Comparison of ENCODE assay signal across 14 cellular contexts in the genomic region with DNA sequence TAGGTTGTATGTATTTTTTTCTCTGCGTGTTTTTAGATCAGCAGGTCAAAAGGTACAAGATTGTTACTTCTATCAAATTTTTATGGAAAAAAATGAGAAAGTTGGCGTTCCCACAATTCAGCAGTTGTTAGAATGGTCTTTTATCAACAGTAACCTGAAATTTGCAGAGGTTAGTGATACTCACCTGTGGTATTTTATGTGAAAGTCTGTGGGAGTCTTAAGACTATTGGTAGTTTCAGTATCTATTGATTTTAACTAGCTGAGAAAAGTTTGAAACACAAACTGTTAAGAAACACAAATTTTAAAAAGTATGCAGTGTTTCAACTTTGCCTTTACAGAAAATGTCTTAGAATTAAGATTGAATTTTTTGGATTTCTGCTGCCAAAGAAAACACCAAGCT. TPM values are rescaled to one million over a fixed set of nuclear protein-coding genes. Genes with fewer than 3 reads are reported as not detected.
A peak's percentile ranks its signal among the peaks of the same experiment; 100 is the strongest.
DNase-seq lines count a peak whose midpoint lies in the region; ATAC-seq, FAIRE-seq and TF ChIP-seq lines count a peak whose summit lies in the region.
"Had no signal": no experiment of that assay in that cellular context is flagged by ENCODE, and none has a peak within 500 bp of the region (broad histone marks: within the 10 kb centered on the region; RNA-seq: fewer than 3 reads in every experiment).

No MANE protein-coding gene starts in this region.

- peaks cover 21% of the 10 kb centered on the region for H3K36me3 Mint-ChIP-seq in activated naive CD8-positive, alpha-beta T cell
- peaks cover 29% of the 10 kb centered on the region for H3K36me3 Mint-ChIP-seq in activated naive CD8-positive, alpha-beta T cell treated with anti-CD3 and anti-CD28 coated beads for 36 hours
- peaks cover 61% of the 10 kb centered on the region for H3K36me3 Mint-ChIP-seq in activated naive CD8-positive, alpha-beta T cell treated with anti-CD3 and anti-CD28 coated beads, Interleukin-2, amount 50 U/mL, for 24 hours (ENCODE audit: low read depth)

- WGBS in tibial nerve, 2 donors = 86 to 94% methylated on average over 2 of the region's 2 CpGs

- peaks cover 17% of the 10 kb centered on the region for H3K4me1 Mint-ChIP-seq in activated naive CD8-positive, alpha-beta T cell (ENCODE audit: low read depth)
- H3K4me1 Mint-ChIP-seq in activated naive CD8-positive, alpha-beta T cell treated with anti-CD3 and anti-CD28 coated beads for 36 hours = peaks cover 24% of the 10 kb centered on the region
- peaks cover 11% of the 10 kb centered on the region for H3K4me1 Mint-ChIP-seq in activated naive CD8-positive, alpha-beta T cell treated with anti-CD3 and anti-CD28 coated beads, Interleukin-2, amount 50 U/mL, for 24 hours

- no peaks in the 10 kb centered on the region for H3K4me1 ChIP-seq in tibial nerve
- H3K4me1 ChIP-seq: HAP-1 had no signal

- no peak for TF ChIP-seq POLR2A in tibial nerve (IDR thresholded peaks at IDR 0.05)

- no peak for FAIRE-seq in urothelium cell line (lab: Jason Lieb, UNC)
- FAIRE-seq: H1 had no signal

- H3K9me3 Mint-ChIP-seq in activated naive CD8-positive, alpha-beta T cell (ENCODE audit: low read depth) = no peaks in the 10 kb centered on the region
- peaks cover 15% of the 10 kb centered on the region for H3K9me3 Mint-ChIP-seq in activated naive CD8-positive, alpha-beta T cell treated with anti-CD3 and anti-CD28 coated beads for 36 hours
- peaks cover 4% of the 10 kb centered on the region for H3K9me3 Mint-ChIP-seq in activated naive CD8-positive, alpha-beta T cell treated with anti-CD3 and anti-CD28 coated beads, Interleukin-2, amount 50 U/mL, for 24 hours
- H3K9me3 Mint-ChIP-seq: HFFc6 had no signal

- no peak for DNase-seq in activated naive CD8-positive, alpha-beta T cell treated with anti-CD3 and anti-CD28 coated beads for 36 hours
- no peak for DNase-seq in activated naive CD8-positive, alpha-beta T cell treated with anti-CD3 and anti-CD28 coated beads, Interleukin-2, amount 50 U/mL, for 24 hours
- no peak for DNase-seq in G401 (ENCODE audit: low spot score)
- no peak for DNase-seq in tibial nerve (ENCODE audit: low spot score in 2 of 2)
- no peak for DNase-seq in urothelium cell line (ENCODE audit: low spot score)
- DNase-seq: ACHN, C1 segment of cervical spinal cord, DMS53, HFFc6 had no signal

- H3K27ac ChIP-seq in tibial nerve = no peak overlapping the region
- H3K27ac ChIP-seq: HL-60 had no signal

- H3K36me3 ChIP-seq in tibial nerve = peaks cover 6 to 78% (median 11%) of the 10 kb centered on the region in 3 donors
- H3K36me3 ChIP-seq: HAP-1 had no signal

- no peaks in the 10 kb centered on the region for H3K27me3 Mint-ChIP-seq in activated naive CD8-positive, alpha-beta T cell
- H3K27me3 Mint-ChIP-seq in activated naive CD8-positive, alpha-beta T cell treated with anti-CD3 and anti-CD28 coated beads for 36 hours = no peaks in the 10 kb centered on the region
- H3K27me3 Mint-ChIP-seq in activated naive CD8-positive, alpha-beta T cell treated with anti-CD3 and anti-CD28 coated beads, Interleukin-2, amount 50 U/mL, for 24 hours = no peaks in the 10 kb centered on the region

- H3K4me3 ChIP-seq in tibial nerve = no peak overlapping the region
- H3K4me3 ChIP-seq: HAP-1 had no signal

- in situ Hi-C loops in G401 (cut with HindIII; ENCODE audit: low sequenced_read_pairs) = no loop called here

- no peak for TF ChIP-seq CTCF in tibial nerve (IDR thresholded peaks at IDR 0.05)

- peak overlapping the region; percentile 70 for H3K27ac Mint-ChIP-seq in activated naive CD8-positive, alpha-beta T cell
- H3K27ac Mint-ChIP-seq in activated naive CD8-positive, alpha-beta T cell treated with anti-CD3 and anti-CD28 coated beads for 36 hours = no peak overlapping the region
- H3K27ac Mint-ChIP-seq in activated naive CD8-positive, alpha-beta T cell treated with anti-CD3 and anti-CD28 coated beads, Interleukin-2, amount 50 U/mL, for 24 hours = peak overlapping the region; percentile 21
- H3K27ac Mint-ChIP-seq: HFFc6 had no signal

- no peak overlapping the region for H3K4me3 Mint-ChIP-seq in activated naive CD8-positive, alpha-beta T cell
- H3K4me3 Mint-ChIP-seq in activated naive CD8-positive, alpha-beta T cell treated with anti-CD3 and anti-CD28 coated beads for 36 hours = no peak overlapping the region
- H3K4me3 Mint-ChIP-seq in activated naive CD8-positive, alpha-beta T cell treated with anti-CD3 and anti-CD28 coated beads, Interleukin-2, amount 50 U/mL, for 24 hours = no peak overlapping the region
- H3K4me3 Mint-ChIP-seq: HFFc6 had no signal

- ATAC-seq in HG03521 (IDR thresholded peaks at IDR 0.05; ENCODE audit: unreplicated experiment) = peak; percentile 50
- ATAC-seq in activated naive CD8-positive, alpha-beta T cell treated with anti-CD3 and anti-CD28 coated beads, Interleukin-2, amount 50 U/mL, for 24 hours = no peak

- H3K9me3 ChIP-seq in tibial nerve = peaks cover 0 to 5% (median 0%) of the 10 kb centered on the region in 4 donors
- H3K9me3 ChIP-seq: HAP-1 had no signal

- TF ChIP-seq EP300 in tibial nerve (IDR thresholded peaks at IDR 0.05) = no peak

- no peaks in the 10 kb centered on the region for H3K27me3 ChIP-seq in tibial nerve

RNA-seq across cellular contexts. Expression of gene CYLD, which starts 49.6 kb away (rescaled TPM):
- 10 to 100 TPM; 94.3 to 97.9 TPM for total RNA-seq in activated naive CD8-positive, alpha-beta T cell treated with anti-CD3 and anti-CD28 coated beads for 36 hours
- 4.5 and 6.0 TPM in 2 replicates for total RNA-seq in G401 (2014; rRNA removed; shearing (Covaris generic))
- total RNA-seq in tibial nerve = 10 to 100 TPM; 23.7 to 52.7 (median 38.3) TPM
